In genomic region chr1:159448181-159448580, GRCh38 we compare ENCODE assay signal across 30 cellular contexts. TPM values are rescaled to one million over a fixed set of nuclear protein-coding genes. Genes with fewer than 3 reads are reported as not detected.
"Had no signal": no experiment of that assay in that cellular context is flagged by ENCODE, and none has a peak within 500 bp of the region (broad histone marks: within the 10 kb centered on the region; RNA-seq: fewer than 3 reads in every experiment).

No MANE protein-coding gene starts in this region.

- H3K27ac ChIP-seq: stomach, suprapubic skin, testis, thoracic aorta, thyroid gland, tibial artery, tibial nerve, transverse colon, upper lobe of left lung, upper lobe of right lung, uterus, vagina had no signal

- DNase-seq: stimulated activated CD4-positive, alpha-beta T cell treated with anti-CD3 and anti-CD28 coated beads, Interleukin-2, amount 100 ng/mL, for 48 hours; stimulated activated CD4-positive, alpha-beta T cell treated with anti-CD3 and anti-CD28 coated beads, Interleukin-4, amount 100 ng/mL, for 1 hour; stimulated activated CD4-positive, alpha-beta T cell treated with anti-CD3 and anti-CD28 coated beads, Interleukin-4, amount 100 ng/mL, for 24 hours; stimulated activated CD4-positive, alpha-beta T cell treated with anti-CD3 and anti-CD28 coated beads, Interleukin-4, amount 100 ng/mL, for 4 hours; stimulated activated CD8-positive, alpha-beta memory T cell treated with anti-CD3 and anti-CD28 coated beads, Interleukin-4, amount 100 ng/mL, for 48 hours; stimulated activated naive B cell treated with anti-CD40 and anti-IgM and Interleukin-4, amounts not matched to agents 10 μg/mL and 1 μg/mL and 100 μg/mL, for 72 hours; stimulated activated naive CD4-positive, alpha-beta T cell; stimulated activated naive CD4-positive, alpha-beta T cell treated with Interleukin-2 at 50 U/mL for 16 hours; stimulated activated naive CD8-positive, alpha-beta T cell treated with anti-CD3 and anti-CD28 coated beads, Interleukin-15, amount 100 ng/mL, for 72 hours; stimulated activated naive CD8-positive, alpha-beta T cell treated with anti-CD3 and anti-CD28 coated beads, Interleukin-15, Interleukin-2, amounts not matched to agents 100 U/mL and 50 U/mL, for 24 hours; stomach; substantia nigra; testis; thyroid gland; tibial artery; transverse colon; trophoblast cell; upper lobe of left lung; upper lobe of right lung; uterus had no signal

- H3K27me3 ChIP-seq: stomach, suprapubic skin, testis, thyroid gland, tibial artery, tibial nerve, transverse colon, upper lobe of left lung, upper lobe of right lung, uterus, vagina had no signal

- FAIRE-seq: urothelium cell line had no signal

- H3K4me3 ChIP-seq: stomach, suprapubic skin, testis, thoracic aorta, thyroid gland, tibial artery, tibial nerve, transverse colon, upper lobe of left lung, upper lobe of right lung, uterus, vagina had no signal

- H3K9me3 ChIP-seq: suprapubic skin, testis, thyroid gland, tibial artery, upper lobe of right lung, uterus, vagina had no signal

- H3K4me1 ChIP-seq: stomach, suprapubic skin, testis, thyroid gland, tibial artery, tibial nerve, transverse colon, upper lobe of left lung, upper lobe of right lung, uterus, vagina had no signal

- H3K36me3 ChIP-seq: stomach, suprapubic skin, thoracic aorta, thyroid gland, tibial artery, tibial nerve, transverse colon, upper lobe of left lung, upper lobe of right lung, uterus, vagina had no signal

RNA-seq across cellular contexts. Expression of gene OR10J1, which starts 8.7 kb away (rescaled TPM):
- total RNA-seq: stomach, subcutaneous adipose tissue, suprapubic skin, temporal lobe, thoracic aorta, thyroid gland, tibial nerve, transverse colon, upper lobe of left lung, upper lobe of right lung, ureter, urinary bladder, uterus, vagina had no signal
- polyA plus RNA-seq: stomach, urinary bladder had no signal

RNA-seq across cellular contexts. Expression of gene OR10J4, which starts 16.2 kb away (rescaled TPM):
- total RNA-seq: stomach, subcutaneous adipose tissue, suprapubic skin, temporal lobe, thoracic aorta, thyroid gland, tibial nerve, transverse colon, upper lobe of left lung, upper lobe of right lung, ureter, urinary bladder, uterus, vagina had no signal
- polyA plus RNA-seq: stomach, thymus, urinary bladder had no signal
